In genomic region chr1:220733090-220733569, GRCh38 we compare ENCODE assay signal across 9 cellular contexts. TPM values are rescaled to one million over a fixed set of nuclear protein-coding genes. Genes with fewer than 3 reads are reported as not detected.
DNase-seq lines count a peak whose midpoint lies in the region; ATAC-seq and TF ChIP-seq lines count a peak whose summit lies in the region.
"Had no signal": no experiment of that assay in that cellular context is flagged by ENCODE, and none has a peak within 500 bp of the region (broad histone marks: within the 10 kb centered on the region; RNA-seq: fewer than 3 reads in every experiment).

No MANE protein-coding gene starts in this region.

- intact Hi-C loops in dorsolateral prefrontal cortex (cut with DNase I): no loop called here

- no peak overlapping the region for H3K4me3 ChIP-seq in BLaER1
- peak overlapping the region in 49 of 59 donors; percentile 2 to 56 (median 32) for H3K4me3 ChIP-seq in dorsolateral prefrontal cortex

- peaks cover 5% of the 10 kb centered on the region; the same call in 1 of the 2 replicates for H3K4me1 ChIP-seq in BLaER1

- ATAC-seq in GM19324 (IDR thresholded peaks at IDR 0.05; ENCODE audit: low FRiP score, unreplicated experiment) (peak; percentile 67), HG03439 (IDR thresholded peaks at IDR 0.05; ENCODE audit: unreplicated experiment) (peak; percentile 81)

- DNase-seq in NCI-H526 treated with DMSO at 0.1 percent for 48 hours (lab: John Stamatoyannopoulos, UW) (peak; percentile 55), dorsolateral prefrontal cortex (peak in 6 of 10 donors; percentile 52 to 72 (median 57)), medulla oblongata (ENCODE audit: extremely low spot score) (peak; percentile 80)
- DNase-seq in activated CD4-positive, alpha-beta T cell treated with anti-CD3 and anti-CD28 coated beads, Interleukin-2, amount 50 U/mL, for 1 hour: peak; percentile 67
- peak; percentile 64 for DNase-seq in stimulated activated CD8-positive, alpha-beta memory T cell treated with anti-CD3 and anti-CD28 coated beads, Interleukin-12 subunit alpha, Interleukin-12 subunit beta, amount 100 ng/mL, for 1 hour (ENCODE audit: low read depth)

- H3K36me3 ChIP-seq in BLaER1: no peaks in the 10 kb centered on the region

- no peak overlapping the region for H3K9ac ChIP-seq in BLaER1

- peak; percentile 64 to 90 (median 82) for TF ChIP-seq CTCF in dorsolateral prefrontal cortex (IDR thresholded peaks at IDR 0.05 in 54 of 56, conservative IDR thresholded peaks at IDR 0.05 in 2 of 56; ENCODE audit: low read depth in 1 of 56, partially characterized antibody in 56 of 56)

- H3K27me3 ChIP-seq in BLaER1: no peaks in the 10 kb centered on the region
- H3K27me3 ChIP-seq in dorsolateral prefrontal cortex: no peaks in the 10 kb centered on the region

- H3K9me3 ChIP-seq in BLaER1: no peaks in the 10 kb centered on the region

- H4K20me1 ChIP-seq in BLaER1: no peaks in the 10 kb centered on the region

- no peak overlapping the region for H3K27ac ChIP-seq in BLaER1
- peak overlapping the region in 12 of 59 donors; percentile 1 to 67 (median 40) for H3K27ac ChIP-seq in dorsolateral prefrontal cortex

- H3K4me2 ChIP-seq in BLaER1: peak overlapping the region; percentile 21; the same call in 1 of the 2 replicates

RNA-seq across cellular contexts. Expression of gene MTARC2, which starts 15.0 kb away (rescaled TPM):
- total RNA-seq in dorsolateral prefrontal cortex: 10 to 100 TPM; 14.6 to 48.4 (median 28.4) TPM
- total RNA-seq: T-helper 2 cell treated with Interferon-gamma antibody and Interleukin-4, amounts not matched to agents 100 ng/mL and 5 ng/mL, for 36 hours had no signal

RNA-seq across cellular contexts. Expression of gene C1orf115, which starts 43.0 kb away (rescaled TPM):
- 100 to 1,000 TPM in 22 of 120 experiments, 10 to 100 TPM in 98; 19.7 to 154 (median 80.6) TPM for total RNA-seq in dorsolateral prefrontal cortex

RNA-seq across cellular contexts. Expression of gene MTARC1, which starts 53.6 kb away (rescaled TPM):
- total RNA-seq in dorsolateral prefrontal cortex: 10 to 100 TPM in 117 of 120 experiments, 1 to 10 TPM in 3; 9.0 to 31.7 (median 17.0) TPM
- total RNA-seq: T-helper 2 cell treated with Interferon-gamma antibody and Interleukin-4, amounts not matched to agents 100 ng/mL and 5 ng/mL, for 36 hours had no signal
